8 cellular contexts compared by ENCODE assay signal in the genomic region with DNA sequence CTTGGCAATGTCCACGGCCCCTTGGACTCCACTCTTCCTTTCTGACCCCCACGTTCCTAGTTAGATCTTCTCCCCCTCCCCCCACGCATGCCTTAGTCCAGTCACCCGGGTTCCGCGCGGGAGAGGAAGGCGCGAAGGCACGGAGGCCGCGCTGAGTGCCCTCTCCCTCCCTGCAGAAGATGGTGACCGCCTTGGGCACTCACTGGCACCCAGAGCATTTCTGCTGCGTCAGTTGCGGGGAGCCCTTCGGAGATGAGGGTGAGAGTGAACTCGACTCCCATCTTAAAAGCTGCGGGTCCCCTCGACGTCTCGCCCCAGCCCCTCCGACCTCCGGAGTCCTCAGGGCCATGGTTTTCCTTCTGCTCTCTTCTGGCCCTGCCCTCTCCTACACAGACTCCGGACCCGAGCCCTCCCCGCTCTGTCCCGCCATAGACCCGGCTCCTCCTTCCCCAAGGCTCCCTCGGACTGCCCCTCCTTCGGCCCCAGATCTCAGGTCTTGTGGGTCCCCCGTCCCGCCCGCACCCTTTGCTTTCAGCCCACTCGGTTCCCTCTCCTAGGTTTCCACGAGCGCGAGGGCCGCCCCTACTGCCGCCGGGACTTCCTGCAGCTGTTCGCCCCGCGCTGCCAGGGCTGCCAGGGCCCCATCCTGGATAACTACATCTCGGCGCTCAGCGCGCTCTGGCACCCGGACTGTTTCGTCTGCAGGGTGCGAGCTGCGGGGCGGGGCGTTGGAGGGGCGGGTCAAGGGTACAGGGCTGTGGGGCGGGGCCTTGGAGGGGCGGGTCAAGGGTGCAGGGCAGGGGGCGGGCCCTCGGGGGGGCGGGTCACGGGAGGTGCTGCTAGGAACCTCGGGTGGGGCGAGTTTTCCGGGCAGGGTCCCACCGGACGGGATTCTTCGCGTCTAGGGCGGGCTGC. TPM values are rescaled to one million over a fixed set of nuclear protein-coding genes. Genes with fewer than 3 reads are reported as not detected.
DNase-seq lines count a peak whose midpoint lies in the region; ATAC-seq, FAIRE-seq and TF ChIP-seq lines count a peak whose summit lies in the region.

No MANE protein-coding gene starts in this region.

- H4K20me1 ChIP-seq in PC-9 (ENCODE audit: insufficient read depth) (no peaks in the 10 kb centered on the region), keratinocyte (ENCODE audit: control insufficient read depth, extremely low read depth, insufficient read depth, low read length) (no peaks in the 10 kb centered on the region)

- H3K36me3 ChIP-seq in PC-9 (ENCODE audit: low read depth): no peaks in the 10 kb centered on the region
- peaks cover 0 to 3% of the 10 kb centered on the region in 2 experiments for H3K36me3 ChIP-seq in keratinocyte (ENCODE audit: control insufficient read depth in 2 of 2, extremely low read depth in 1 of 2, insufficient read depth in 2 of 2, low read length in 2 of 2)

- no TSS peak for BruUV-seq in PC-9 (replicated peaks; lab: Mats Ljungman, UMichigan)

- H3K9me2 ChIP-seq in PC-9 (ENCODE audit: insufficient read depth): no peaks in the 10 kb centered on the region

- H3K4me1 ChIP-seq in PC-9 (replicated peaks; ENCODE audit: insufficient read depth): peaks cover 21% of the 10 kb centered on the region
- peaks cover 4% of the 10 kb centered on the region for H3K4me1 ChIP-seq in keratinocyte (ENCODE audit: control insufficient read depth, extremely low read depth, insufficient read depth, low read length)

- DNase-seq in D341Med (ENCODE audit: low spot score): peak; percentile 83
- DNase-seq in PC-9: peak; percentile 62 to 90
- peak; percentile 87 for DNase-seq in activated naive CD4-positive, alpha-beta T cell treated with Interleukin-2 at 50 U/mL for 16 hours
- no peak for DNase-seq in keratinocyte (ENCODE audit: low read depth, low spot score)
- peak; percentile 88 for DNase-seq in stimulated activated CD4-positive, alpha-beta T cell treated with anti-CD3 and anti-CD28 coated beads, Interleukin-4, amount 100 ng/mL, for 24 hours
- DNase-seq in osteocyte (ENCODE audit: extremely low spot score, unreplicated experiment): no peak

- no peak for FAIRE-seq in keratinocyte (lab: Jason Lieb, UNC)

- H3K9ac ChIP-seq in keratinocyte (ENCODE audit: control insufficient read depth, extremely low read depth, insufficient read depth, low read length): peak overlapping the region; percentile 41

- no peaks in the 10 kb centered on the region for H3K9me1 ChIP-seq in keratinocyte (ENCODE audit: control insufficient read depth, extremely low read depth, insufficient read depth, low read length)

- dilution Hi-C loops in keratinocyte (cut with MboI; ENCODE audit: extremely low pct_ligation_motif_present, low sequenced_read_pairs): no loop called here

- intact Hi-C loops in PC-9 (cut with micrococcal nuclease; ENCODE audit: unreplicated experiment): loop anchor here (1.0 to 5.0 kb wide), 4 partner anchors 17 to 391 kb away; a partner anchor contains a TSS

- H3F3A ChIP-seq in PC-9 (ENCODE audit: insufficient read depth, low read depth): peaks cover 31% of the 10 kb centered on the region

- H3K4me3 ChIP-seq in PC-9: peak overlapping the region; percentile 87
- peak overlapping the region in 2 of 3 experiments; percentile 6 to 29 for H3K4me3 ChIP-seq in keratinocyte (ENCODE audit: control insufficient read depth in 2 of 3, extremely low read depth in 1 of 3, insufficient read depth in 2 of 3, low read depth in 1 of 3, low read length in 3 of 3)

- H2AFZ ChIP-seq in PC-9 (peak overlapping the region; percentile 95), keratinocyte (ENCODE audit: control insufficient read depth, low read length) (peak overlapping the region; percentile 49)

- H3K4me1 Mint-ChIP-seq in osteocyte (ENCODE audit: unreplicated experiment): peaks cover 29% of the 10 kb centered on the region

- TF ChIP-seq CTCF in PC-9 (conservative IDR thresholded peaks at IDR 0.05): no peak
- no peak for TF ChIP-seq CTCF in keratinocyte (optimal IDR thresholded peaks at IDR 0.05 in 1 of 3, IDR thresholded peaks at IDR 0.05 in 1 of 3, conservative IDR thresholded peaks at IDR 0.05 in 1 of 3; ENCODE audit: extremely low read depth in 1 of 3, insufficient read depth in 2 of 3, low read length in 3 of 3)
- no peak for TF ChIP-seq CTCF in osteocyte (IDR thresholded peaks at IDR 0.05)

- no peaks in the 10 kb centered on the region for H3K9me3 ChIP-seq in PC-9 (ENCODE audit: insufficient read depth, low read depth)
- H3K9me3 ChIP-seq in keratinocyte (ENCODE audit: control insufficient read depth, low read depth, low read length): no peaks in the 10 kb centered on the region

- H3K79me2 ChIP-seq in PC-9 (ENCODE audit: low read depth) (no peaks in the 10 kb centered on the region), keratinocyte (ENCODE audit: control insufficient read depth, insufficient read depth, low read length) (no peaks in the 10 kb centered on the region)

- H3K27ac ChIP-seq in PC-9 (peak overlapping the region; percentile 50), keratinocyte (ENCODE audit: control insufficient read depth, insufficient read depth, low read length) (no peak overlapping the region)

- H3K4me3 Mint-ChIP-seq in osteocyte (ENCODE audit: unreplicated experiment): no peak overlapping the region

- H3K27me3 Mint-ChIP-seq in osteocyte (ENCODE audit: unreplicated experiment): no peaks in the 10 kb centered on the region

- no peak overlapping the region for H3K27ac Mint-ChIP-seq in osteocyte (ENCODE audit: unreplicated experiment)

- H3K4me2 ChIP-seq in PC-9: peak overlapping the region; percentile 75
- peak overlapping the region; percentile 47 for H3K4me2 ChIP-seq in keratinocyte (ENCODE audit: control insufficient read depth, extremely low read depth, insufficient read depth, low read depth, low read length)

- no peaks in the 10 kb centered on the region for H3K9me3 Mint-ChIP-seq in osteocyte (ENCODE audit: unreplicated experiment)

- H3K27me3 ChIP-seq in PC-9 (ENCODE audit: insufficient read depth, low read depth) (no peaks in the 10 kb centered on the region), keratinocyte (ENCODE audit: control insufficient read depth, extremely low read depth, insufficient read depth, low read length) (no peaks in the 10 kb centered on the region)

- CTCF ChIA-PET in PC-9 (lab: Charles Lee): interaction anchor here (0.5 to 2.2 kb wide), 4 partner anchors 16 to 236 kb away, joined by 3 to 7 read pairs (median 4); a partner anchor contains a TSS

- H3K36me3 Mint-ChIP-seq in osteocyte (ENCODE audit: unreplicated experiment): peaks cover 26% of the 10 kb centered on the region

- ATAC-seq in HG02571 (IDR thresholded peaks at IDR 0.05; ENCODE audit: unreplicated experiment): peak; percentile 56
- no peak for ATAC-seq in GM18519 (IDR thresholded peaks at IDR 0.05; ENCODE audit: low FRiP score, unreplicated experiment)

- POLR2A ChIA-PET in PC-9 (lab: Charles Lee; ENCODE audit: unreplicated experiment): interaction anchor here (0.5 to 1.3 kb wide), 5 partner anchors 17 to 479 kb away, joined by 3 to 9 read pairs (median 4); no protein-coding TSS in a partner anchor

RNA-seq across cellular contexts. Expression of a gene that starts 4.6 kb away (rescaled TPM):
- 9.0 and 15.3 TPM in 2 replicates for total RNA-seq in PC-9 (2021)
- 3.7 to 14.0 TPM (median 5.5 TPM) in 3 replicates for polyA plus RNA-seq in keratinocyte
- 1.1 TPM for polyA plus RNA-seq in keratinocyte (2011; ENCODE audit: low read depth)
- 9.0 and 12.1 TPM in 2 replicates for polyA plus RNA-seq in keratinocyte (2011; cell fraction: cytosol; rRNA removed)
- polyA plus RNA-seq in keratinocyte (2011; cell fraction: nucleus; rRNA removed): 11.4 and 14.5 TPM in 2 replicates
- polyA plus RNA-seq in keratinocyte (2012; ENCODE audit: low replicate concordance): 4.3 and 20.4 TPM in 2 replicates
- 4.4 to 17.5 TPM (median 5.2 TPM) in 3 replicates for polyA minus RNA-seq in keratinocyte
- polyA minus RNA-seq in keratinocyte (2011; cell fraction: cytosol; rRNA and poly(A)+ RNA removed): 17.8 TPM
- 2.8 and 5.0 TPM in 2 replicates for polyA minus RNA-seq in keratinocyte (2011; cell fraction: nucleus; rRNA and poly(A)+ RNA removed)
- total RNA-seq in osteocyte: 112 and 120 TPM in 2 replicates

RNA-seq across cellular contexts. Expression of a gene that starts 6.4 kb away (rescaled TPM):
- total RNA-seq in PC-9 (2021) (0.13 and 0.60 TPM in 2 replicates), osteocyte (not detected in 2 replicates)
- polyA plus RNA-seq in keratinocyte: 0.03 TPM in 2 of 3 replicates, not detected in the other
- polyA plus RNA-seq in keratinocyte (2011; ENCODE audit: low read depth): not detected
- polyA plus RNA-seq in keratinocyte (2011; cell fraction: cytosol; rRNA removed): not detected in 2 replicates
- 0.04 TPM in 1 of 2 replicates, not detected in the other for polyA plus RNA-seq in keratinocyte (2011; cell fraction: nucleus; rRNA removed)
- 0.89 TPM in 1 of 2 replicates, not detected in the other for polyA plus RNA-seq in keratinocyte (2012; ENCODE audit: low replicate concordance)
- polyA minus RNA-seq in keratinocyte: not detected in 3 replicates
- not detected for polyA minus RNA-seq in keratinocyte (2011; cell fraction: cytosol; rRNA and poly(A)+ RNA removed)
- not detected in 2 replicates for polyA minus RNA-seq in keratinocyte (2011; cell fraction: nucleus; rRNA and poly(A)+ RNA removed)

RNA-seq across cellular contexts. Expression of a gene that starts 17.3 kb away (rescaled TPM):
- 18.6 and 21.4 TPM in 2 replicates for total RNA-seq in PC-9 (2021)
- 3.0 to 4.4 TPM (median 3.8 TPM) in 3 replicates for polyA plus RNA-seq in keratinocyte
- 6.1 TPM for polyA plus RNA-seq in keratinocyte (2011; ENCODE audit: low read depth)
- 1.2 and 3.6 TPM in 2 replicates for polyA plus RNA-seq in keratinocyte (2011; cell fraction: cytosol; rRNA removed)
- 8.9 and 12.5 TPM in 2 replicates for polyA plus RNA-seq in keratinocyte (2011; cell fraction: nucleus; rRNA removed)
- polyA plus RNA-seq in keratinocyte (2012; ENCODE audit: low replicate concordance): 6.2 and 7.6 TPM in 2 replicates
- 1.9 to 10.4 TPM (median 3.2 TPM) in 3 replicates for polyA minus RNA-seq in keratinocyte
- polyA minus RNA-seq in keratinocyte (2011; cell fraction: cytosol; rRNA and poly(A)+ RNA removed): 9.0 TPM
- polyA minus RNA-seq in keratinocyte (2011; cell fraction: nucleus; rRNA and poly(A)+ RNA removed): 6.1 and 9.2 TPM in 2 replicates
- total RNA-seq in osteocyte: 12.3 and 12.8 TPM in 2 replicates

RNA-seq across cellular contexts. Expression of a gene that starts 31.6 kb away (rescaled TPM):
- 86.7 and 94.7 TPM in 2 replicates for total RNA-seq in PC-9 (2021)
- 12.2 to 23.3 TPM (median 17.4 TPM) in 3 replicates for polyA plus RNA-seq in keratinocyte
- polyA plus RNA-seq in keratinocyte (2011; ENCODE audit: low read depth): 28.3 TPM
- 5.1 and 9.5 TPM in 2 replicates for polyA plus RNA-seq in keratinocyte (2011; cell fraction: cytosol; rRNA removed)
- 55.9 and 68.3 TPM in 2 replicates for polyA plus RNA-seq in keratinocyte (2011; cell fraction: nucleus; rRNA removed)
- 24.1 and 26.1 TPM in 2 replicates for polyA plus RNA-seq in keratinocyte (2012; ENCODE audit: low replicate concordance)
- polyA minus RNA-seq in keratinocyte: 13.6 to 38.1 TPM (median 21.5 TPM) in 3 replicates
- 14.2 TPM for polyA minus RNA-seq in keratinocyte (2011; cell fraction: cytosol; rRNA and poly(A)+ RNA removed)
- polyA minus RNA-seq in keratinocyte (2011; cell fraction: nucleus; rRNA and poly(A)+ RNA removed): 26.1 and 27.0 TPM in 2 replicates
- total RNA-seq in osteocyte: 72.5 and 76.8 TPM in 2 replicates

RNA-seq across cellular contexts. Expression of a gene that starts 34.0 kb away (rescaled TPM):
- total RNA-seq in PC-9 (2021): 0.85 and 0.88 TPM in 2 replicates
- 0.08 to 0.12 TPM (median 0.10 TPM) in 3 replicates for polyA plus RNA-seq in keratinocyte
- 0.12 TPM for polyA plus RNA-seq in keratinocyte (2011; ENCODE audit: low read depth)
- polyA plus RNA-seq in keratinocyte (2011; cell fraction: cytosol; rRNA removed): 0.06 and 0.18 TPM in 2 replicates
- polyA plus RNA-seq in keratinocyte (2011; cell fraction: nucleus; rRNA removed): 0.14 and 0.23 TPM in 2 replicates
- polyA plus RNA-seq in keratinocyte (2012; ENCODE audit: low replicate concordance): 0.13 and 0.48 TPM in 2 replicates
- polyA minus RNA-seq in keratinocyte: 0.07 TPM in 1 of 3 replicates, not detected in the others
- polyA minus RNA-seq in keratinocyte (2011; cell fraction: cytosol; rRNA and poly(A)+ RNA removed): not detected
- 0.32 TPM in 1 of 2 replicates, not detected in the other for polyA minus RNA-seq in keratinocyte (2011; cell fraction: nucleus; rRNA and poly(A)+ RNA removed)
- 2.9 and 3.2 TPM in 2 replicates for total RNA-seq in osteocyte

Comparison
In these comparisons a context has a peak if more than half of its experiments do, and no peak if none do; other contexts are left out.
1. DNase-seq: peak in D341Med (single experiment), PC-9 (2 of 2), activated naive CD4-positive, alpha-beta T cell treated with Interleukin-2 at 50 U/mL for 16 hours (single experiment) and stimulated activated CD4-positive, alpha-beta T cell treated with anti-CD3 and anti-CD28 coated beads, Interleukin-4, amount 100 ng/mL, for 24 hours (single experiment); none in keratinocyte (single experiment) and osteocyte (single experiment).